In genomic region chr5:69245031-69245430, GRCh38 we compare ENCODE assay signal across 26 cellular contexts.
"Had no signal": no experiment of that assay in that cellular context is flagged by ENCODE, and none has a peak within 500 bp of the region (broad histone marks: within the 10 kb centered on the region; RNA-seq: fewer than 3 reads in every experiment).

No MANE protein-coding gene starts in this region.

- H3K4me3 ChIP-seq: colonic mucosa, esophagus squamous epithelium, gastrocnemius medialis, heart right ventricle, left lung, lung had no signal

- H3K36me3 ChIP-seq: colonic mucosa had no signal

- H3K9me3 ChIP-seq: colonic mucosa, esophagus squamous epithelium, gastrocnemius medialis had no signal

- H3K4me1 ChIP-seq: colonic mucosa, left lung had no signal

- DNase-seq: colonic mucosa; cortex of kidney; effector CD8-positive, alpha-beta T cell; effector memory CD8-positive, alpha-beta T cell; endodermal cell; erythroblast; esophagus squamous epithelium; foreskin fibroblast; foreskin melanocyte; gastrocnemius medialis; glutamatergic neuron; head of caudate nucleus; heart right ventricle; hippocampal formation; left cardiac atrium; left lung; left ventricle myocardium superior; mammary epithelial cell; mesendoderm; midbrain had no signal

- FAIRE-seq: endometrium, islet of Langerhans, keratinocyte had no signal

- H3K27me3 ChIP-seq: colonic mucosa, esophagus squamous epithelium, gastrocnemius medialis, heart right ventricle, left lung had no signal

- ATAC-seq: effector memory CD8-positive, alpha-beta T cell; esophagus mucosa; gastrocnemius medialis; heart right ventricle; left cardiac atrium; left lung; left ventricle myocardium superior had no signal

- H3K27ac ChIP-seq: colonic mucosa, epithelial cell of prostate, esophagus squamous epithelium, gastrocnemius medialis, heart right ventricle, left lung had no signal
